Comparison of ENCODE assay signal across 1 cellular context in the genomic region with DNA sequence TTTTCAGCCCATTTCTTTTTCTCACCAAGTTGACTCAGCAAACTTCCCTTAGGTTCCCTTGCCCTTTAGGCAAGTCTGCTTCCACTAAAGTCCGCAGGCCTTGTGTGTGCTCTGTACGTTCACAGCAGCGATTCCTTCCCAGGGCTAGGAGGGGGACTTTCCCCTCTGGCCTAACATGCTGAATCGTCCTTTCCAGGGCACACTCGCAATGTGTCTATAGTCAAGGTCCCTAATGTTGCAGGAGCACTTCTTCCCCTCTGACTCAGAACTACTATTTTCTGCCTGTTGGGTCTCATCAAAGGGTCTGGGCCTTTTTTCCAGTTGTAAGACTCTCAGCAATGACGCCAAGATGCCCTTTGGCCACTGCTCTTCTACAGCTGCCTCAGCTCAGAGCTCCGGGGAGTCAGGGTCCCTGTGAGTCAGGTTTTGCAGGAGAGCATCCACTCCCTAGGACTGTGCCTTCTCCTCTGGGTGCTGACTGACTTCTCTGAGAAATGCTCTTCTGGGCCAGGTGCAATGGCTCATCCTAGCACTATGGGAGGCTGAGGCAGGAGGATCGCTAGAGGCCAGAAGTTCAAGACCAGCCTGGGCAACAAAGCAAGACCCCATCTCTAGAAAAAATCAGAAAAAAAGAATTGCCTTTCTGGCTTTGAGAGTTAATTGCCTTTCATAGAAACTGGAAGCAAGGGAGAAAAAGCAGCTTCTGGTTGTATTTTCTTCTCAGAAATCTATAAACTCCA.
TF ChIP-seq lines count a peak whose summit lies in the region.

No MANE protein-coding gene starts in this region.

TF ChIP-seq in HepG2, 621 proteins besides CTCF, POLR2A, EP300 and RAD21 (continued from another document):
- TF ChIP-seq, protein P1, sequence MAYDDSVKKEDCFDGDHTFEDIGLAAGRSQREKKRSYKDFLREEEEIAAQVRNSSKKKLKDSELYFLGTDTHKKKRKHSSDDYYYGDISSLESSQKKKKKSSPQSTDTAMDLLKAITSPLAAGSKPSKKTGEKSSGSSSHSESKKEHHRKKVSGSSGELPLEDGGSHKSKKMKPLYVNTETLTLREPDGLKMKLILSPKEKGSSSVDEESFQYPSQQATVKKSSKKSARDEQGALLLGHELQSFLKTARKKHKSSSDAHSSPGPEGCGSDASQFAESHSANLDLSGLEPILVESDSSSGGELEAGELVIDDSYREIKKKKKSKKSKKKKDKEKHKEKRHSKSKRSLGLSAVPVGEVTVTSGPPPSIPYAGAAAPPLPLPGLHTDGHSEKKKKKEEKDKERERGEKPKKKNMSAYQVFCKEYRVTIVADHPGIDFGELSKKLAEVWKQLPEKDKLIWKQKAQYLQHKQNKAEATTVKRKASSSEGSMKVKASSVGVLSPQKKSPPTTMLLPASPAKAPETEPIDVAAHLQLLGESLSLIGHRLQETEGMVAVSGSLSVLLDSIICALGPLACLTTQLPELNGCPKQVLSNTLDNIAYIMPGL (CRISPR knock-in tag; IDR thresholded peaks at IDR 0.05; ENCODE audit: borderline replicate concordance in 1 of 2, low read depth in 1 of 2) = no peak
- TF ChIP-seq ZBTB21 (CRISPR knock-in tag; IDR thresholded peaks at IDR 0.05) (no peak; the same call in 1 of the 2 replicates), MAFF (IDR thresholded peaks at IDR 0.05; ENCODE audit: low read depth, low read length) (peak; percentile 70; the same call in 1 of the 2 replicates), TARDBP (CRISPR knock-in tag; IDR thresholded peaks at IDR 0.05) (peak; percentile 67; the same call in 1 of the 2 replicates), HDAC6 (IDR thresholded peaks at IDR 0.05; ENCODE audit: low read depth, low read length) (no peak), EZH2 (conservative IDR thresholded peaks at IDR 0.05; ENCODE audit: low read depth, low read length) (no peak), ZNF883 (CRISPR knock-in tag; IDR thresholded peaks at IDR 0.05; ENCODE audit: not compliant biosample characterization) (peak; percentile 17), ZNF24 (IDR thresholded peaks at IDR 0.05) (no peak), ZNF414 (CRISPR knock-in tag; IDR thresholded peaks at IDR 0.05) (no peak; the same call in 1 of the 2 replicates), NAIF1 (CRISPR knock-in tag; IDR thresholded peaks at IDR 0.05; ENCODE audit: borderline replicate concordance) (no peak), ZEB1 (IDR thresholded peaks at IDR 0.05; ENCODE audit: insufficient replicate concordance, low read depth) (no peak), NKX3-1 (CRISPR knock-in tag; IDR thresholded peaks at IDR 0.05) (no peak)
- TF ChIP-seq, protein P2, sequence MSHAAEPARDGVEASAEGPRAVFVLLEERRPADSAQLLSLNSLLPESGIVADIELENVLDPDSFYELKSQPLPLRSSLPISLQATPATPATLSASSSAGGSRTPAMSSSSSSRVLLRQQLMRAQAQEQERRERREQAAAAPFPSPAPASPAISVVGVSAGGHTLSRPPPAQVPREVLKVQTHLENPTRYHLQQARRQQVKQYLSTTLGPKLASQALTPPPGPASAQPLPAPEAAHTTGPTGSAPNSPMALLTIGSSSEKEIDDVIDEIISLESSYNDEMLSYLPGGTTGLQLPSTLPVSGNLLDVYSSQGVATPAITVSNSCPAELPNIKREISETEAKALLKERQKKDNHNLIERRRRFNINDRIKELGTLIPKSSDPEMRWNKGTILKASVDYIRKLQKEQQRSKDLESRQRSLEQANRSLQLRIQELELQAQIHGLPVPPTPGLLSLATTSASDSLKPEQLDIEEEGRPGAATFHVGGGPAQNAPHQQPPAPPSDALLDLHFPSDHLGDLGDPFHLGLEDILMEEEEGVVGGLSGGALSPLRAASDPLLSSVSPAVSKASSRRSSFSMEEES (CRISPR knock-in tag; IDR thresholded peaks at IDR 0.05) = no peak
- TF ChIP-seq, protein P3, sequence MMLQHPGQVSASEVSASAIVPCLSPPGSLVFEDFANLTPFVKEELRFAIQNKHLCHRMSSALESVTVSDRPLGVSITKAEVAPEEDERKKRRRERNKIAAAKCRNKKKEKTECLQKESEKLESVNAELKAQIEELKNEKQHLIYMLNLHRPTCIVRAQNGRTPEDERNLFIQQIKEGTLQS (CRISPR knock-in tag; IDR thresholded peaks at IDR 0.05) = peak; percentile 66; the same call in 1 of the 2 replicates
- TF ChIP-seq, protein P4, sequence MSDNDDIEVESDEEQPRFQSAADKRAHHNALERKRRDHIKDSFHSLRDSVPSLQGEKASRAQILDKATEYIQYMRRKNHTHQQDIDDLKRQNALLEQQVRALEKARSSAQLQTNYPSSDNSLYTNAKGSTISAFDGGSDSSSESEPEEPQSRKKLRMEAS (IDR thresholded peaks at IDR 0.05) = no peak
- TF ChIP-seq, protein P5, sequence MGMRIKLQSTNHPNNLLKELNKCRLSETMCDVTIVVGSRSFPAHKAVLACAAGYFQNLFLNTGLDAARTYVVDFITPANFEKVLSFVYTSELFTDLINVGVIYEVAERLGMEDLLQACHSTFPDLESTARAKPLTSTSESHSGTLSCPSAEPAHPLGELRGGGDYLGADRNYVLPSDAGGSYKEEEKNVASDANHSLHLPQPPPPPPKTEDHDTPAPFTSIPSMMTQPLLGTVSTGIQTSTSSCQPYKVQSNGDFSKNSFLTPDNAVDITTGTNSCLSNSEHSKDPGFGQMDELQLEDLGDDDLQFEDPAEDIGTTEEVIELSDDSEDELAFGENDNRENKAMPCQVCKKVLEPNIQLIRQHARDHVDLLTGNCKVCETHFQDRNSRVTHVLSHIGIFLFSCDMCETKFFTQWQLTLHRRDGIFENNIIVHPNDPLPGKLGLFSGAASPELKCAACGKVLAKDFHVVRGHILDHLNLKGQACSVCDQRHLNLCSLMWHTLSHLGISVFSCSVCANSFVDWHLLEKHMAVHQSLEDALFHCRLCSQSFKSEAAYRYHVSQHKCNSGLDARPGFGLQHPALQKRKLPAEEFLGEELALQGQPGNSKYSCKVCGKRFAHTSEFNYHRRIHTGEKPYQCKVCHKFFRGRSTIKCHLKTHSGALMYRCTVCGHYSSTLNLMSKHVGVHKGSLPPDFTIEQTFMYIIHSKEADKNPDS (CRISPR knock-in tag; IDR thresholded peaks at IDR 0.05) = no peak
